21 cellular contexts compared by ENCODE assay signal in genomic region chr9:70902171-70902570, GRCh38.
A peak's percentile ranks its signal among the peaks of the same experiment; 100 is the strongest.
DNase-seq lines count a peak whose midpoint lies in the region; ATAC-seq and TF ChIP-seq lines count a peak whose summit lies in the region.
"Had no signal": no experiment of that assay in that cellular context is flagged by ENCODE, and none has a peak within 500 bp of the region (broad histone marks: within the 10 kb centered on the region; RNA-seq: fewer than 3 reads in every experiment).

No MANE protein-coding gene starts in this region.

- H3K27ac Mint-ChIP-seq in activated naive CD8-positive, alpha-beta T cell treated with anti-CD3 and anti-CD28 coated beads for 36 hours = no peak overlapping the region
- H3K27ac Mint-ChIP-seq: CD4-positive, CD25-positive, alpha-beta regulatory T cell; mesothelial cell of epicardium; T-cell had no signal

- H3K9me3 Mint-ChIP-seq in activated naive CD8-positive, alpha-beta T cell treated with anti-CD3 and anti-CD28 coated beads for 36 hours = no peaks in the 10 kb centered on the region
- H3K9me3 Mint-ChIP-seq: mesothelial cell of epicardium, T-cell had no signal

- WGBS in mesodermal cell (ENCODE audit: insufficient coverage in 2 of 2), 2 experiments = no CpG with 5 or more reads among the region's 1 CpG

- no peak overlapping the region for H3K4me3 Mint-ChIP-seq in activated naive CD8-positive, alpha-beta T cell treated with anti-CD3 and anti-CD28 coated beads for 36 hours
- H3K4me3 Mint-ChIP-seq: CD4-positive, CD25-positive, alpha-beta regulatory T cell; mesothelial cell of epicardium; T-cell had no signal

- H3K36me3 Mint-ChIP-seq in activated naive CD8-positive, alpha-beta T cell treated with anti-CD3 and anti-CD28 coated beads for 36 hours = no peaks in the 10 kb centered on the region
- H3K36me3 Mint-ChIP-seq: CD4-positive, CD25-positive, alpha-beta regulatory T cell; mesothelial cell of epicardium; T-cell had no signal

- H4K20me1 ChIP-seq in PC-9 (ENCODE audit: insufficient read depth) = no peaks in the 10 kb centered on the region

- intact Hi-C loops in PC-9 (cut with micrococcal nuclease; ENCODE audit: unreplicated experiment) = no loop called here

- no peak for ATAC-seq in HG03439 (IDR thresholded peaks at IDR 0.05; ENCODE audit: unreplicated experiment)
- ATAC-seq: gastrocnemius medialis, T-cell had no signal

- no peak overlapping the region for H3K27ac ChIP-seq in PC-9
- H3K27ac ChIP-seq in mesodermal cell (ENCODE audit: low read depth, low read length, severe bottlenecking) = peak overlapping the region; percentile 46
- H3K27ac ChIP-seq: adrenal gland, gastrocnemius medialis, psoas muscle had no signal

- H3K9me2 ChIP-seq in PC-9 (ENCODE audit: insufficient read depth) = no peaks in the 10 kb centered on the region

- H3K36me3 ChIP-seq in PC-9 (ENCODE audit: low read depth) = no peaks in the 10 kb centered on the region
- H3K36me3 ChIP-seq in mesodermal cell (ENCODE audit: control insufficient read depth, insufficient read depth, low read length) = no peaks in the 10 kb centered on the region
- H3K36me3 ChIP-seq: adrenal gland, gastrocnemius medialis had no signal

- POLR2A ChIA-PET in PC-9 (lab: Charles Lee; ENCODE audit: unreplicated experiment) = no interaction called here

- H2AFZ ChIP-seq in PC-9 = no peak overlapping the region

- TF ChIP-seq CTCF in PC-9 (conservative IDR thresholded peaks at IDR 0.05) = no peak

- no peak overlapping the region for H3K4me3 ChIP-seq in PC-9
- no peak overlapping the region for H3K4me3 ChIP-seq in mesodermal cell (ENCODE audit: extremely low read depth, insufficient read depth, low read length, poor library complexity, severe bottlenecking)
- H3K4me3 ChIP-seq: adrenal gland, gastrocnemius medialis, psoas muscle had no signal

- H3K9me3 ChIP-seq in PC-9 (ENCODE audit: insufficient read depth, low read depth) (no peaks in the 10 kb centered on the region), mesodermal cell (ENCODE audit: control insufficient read depth, low read length) (no peaks in the 10 kb centered on the region)
- H3K9me3 ChIP-seq: adrenal gland, gastrocnemius medialis, psoas muscle had no signal

- CTCF ChIA-PET in PC-9 (lab: Charles Lee) = no interaction called here

- no peaks in the 10 kb centered on the region for H3K79me2 ChIP-seq in PC-9 (ENCODE audit: low read depth)

- DNase-seq in EH (ENCODE audit: low read depth) (peak; percentile 37), PC-9 (no peak), dermis blood vessel endothelial cell (peak; percentile 39), NCI-H2029 (lab: John Stamatoyannopoulos, UW) (no peak)
- DNase-seq in stimulated activated CD4-positive, alpha-beta T cell treated with anti-CD3 and anti-CD28 coated beads, Interleukin-2, amount 100 ng/mL, for 24 hours = no peak
- no peak for DNase-seq in activated naive CD8-positive, alpha-beta T cell treated with anti-CD3 and anti-CD28 coated beads for 36 hours
- DNase-seq: activated CD4-positive, alpha-beta T cell treated with anti-CD3 and anti-CD28 coated beads, Interleukin-2, amount 50 U/mL, for 1 hour; activated CD8-positive, alpha-beta memory T cell treated with anti-CD3 and anti-CD28 coated beads, Interleukin-2, amount 50 U/mL, for 48 hours; activated gamma-delta T cell; adrenal gland; CD4-positive, CD25-positive, alpha-beta regulatory T cell; gastrocnemius medialis; Karpas-422; NCI-H1048; NCI-H2081 treated with DMSO at 0.1 percent for 48 hours; stimulated activated CD4-positive, alpha-beta T cell treated with anti-CD3 and anti-CD28 coated beads, Interleukin-4, amount 100 ng/mL, for 4 hours; T-cell had no signal

- H3K4me1 Mint-ChIP-seq in activated naive CD8-positive, alpha-beta T cell treated with anti-CD3 and anti-CD28 coated beads for 36 hours = no peaks in the 10 kb centered on the region
- H3K4me1 Mint-ChIP-seq: T-cell had no signal

- peak overlapping the region; percentile 55; the same call in 1 of the 2 replicates for H3K4me2 ChIP-seq in PC-9

- peaks cover 7% of the 10 kb centered on the region for H3K27me3 Mint-ChIP-seq in activated naive CD8-positive, alpha-beta T cell treated with anti-CD3 and anti-CD28 coated beads for 36 hours
- H3K27me3 Mint-ChIP-seq: CD4-positive, CD25-positive, alpha-beta regulatory T cell had no signal

- H3K4me1 ChIP-seq in PC-9 (replicated peaks; ENCODE audit: insufficient read depth) = 0 out of 2 replicates have a peak, but pooled peaks cover 7% of the 10 kb centered on the region
- peaks cover 11% of the 10 kb centered on the region for H3K4me1 ChIP-seq in mesodermal cell (ENCODE audit: control insufficient read depth, insufficient read depth, low read length, poor library complexity, severe bottlenecking)
- H3K4me1 ChIP-seq: adrenal gland, gastrocnemius medialis, psoas muscle had no signal

- 0 out of 2 replicates have a peak, but pooled peaks cover 4% of the 10 kb centered on the region for H3F3A ChIP-seq in PC-9 (ENCODE audit: insufficient read depth, low read depth)

- BruUV-seq in PC-9 (replicated peaks; lab: Mats Ljungman, UMichigan) = no TSS peak

- H3K27me3 ChIP-seq in PC-9 (ENCODE audit: insufficient read depth, low read depth) = no peaks in the 10 kb centered on the region
- H3K27me3 ChIP-seq: adrenal gland, gastrocnemius medialis had no signal

Comparison
In these comparisons a context has a peak if more than half of its experiments do, and no peak if none do; other contexts are left out.
1. DNase-seq: peak in EH (single experiment) and dermis blood vessel endothelial cell (single experiment); none in PC-9 (0 of 2), stimulated activated CD4-positive, alpha-beta T cell treated with anti-CD3 and anti-CD28 coated beads, Interleukin-2, amount 100 ng/mL, for 24 hours (0 of 2), NCI-H2029 (single experiment) and activated naive CD8-positive, alpha-beta T cell treated with anti-CD3 and anti-CD28 coated beads for 36 hours (single experiment).